In the genomic region with DNA sequence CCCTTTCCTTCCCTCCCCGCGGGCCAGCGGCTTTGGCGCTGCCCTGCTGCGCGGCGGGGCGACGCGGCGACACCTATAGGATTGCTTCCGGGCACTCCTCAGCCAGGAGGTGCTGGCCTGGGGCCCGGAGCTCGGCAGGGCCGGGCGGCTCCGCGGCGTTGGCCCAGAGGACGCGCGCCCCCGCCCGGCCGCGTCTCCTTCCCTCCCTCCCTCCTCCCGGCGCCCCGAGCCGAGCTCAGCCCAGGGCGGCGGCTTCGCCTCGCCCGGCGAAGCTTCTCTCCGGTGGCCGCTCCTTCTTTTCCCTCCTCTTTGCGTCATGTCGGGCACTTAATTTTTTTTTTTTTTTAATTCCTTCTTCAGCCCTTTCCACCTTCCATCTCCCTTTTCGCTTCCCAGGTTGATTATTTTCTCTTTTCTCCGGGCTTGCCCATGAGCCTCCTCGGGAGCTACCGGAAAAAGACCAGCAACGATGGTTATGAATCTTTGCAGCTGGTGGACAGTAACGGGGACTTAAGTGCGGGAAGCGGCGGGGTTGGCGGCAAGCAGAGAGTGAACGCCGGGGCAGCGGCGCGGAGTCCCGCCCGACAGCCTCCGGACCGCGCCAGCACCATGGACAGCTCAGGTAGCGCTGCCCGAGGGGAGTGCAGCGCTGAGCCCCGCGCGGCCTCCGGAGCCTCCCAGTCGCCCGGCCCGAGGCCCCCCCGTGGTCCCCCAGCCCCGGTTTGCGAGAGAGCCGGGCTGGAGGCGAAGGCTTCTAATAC, we compare ENCODE assay signal across 2 cellular contexts.
A peak's percentile ranks its signal among the peaks of the same experiment; 100 is the strongest.
TF ChIP-seq lines count a peak whose summit lies in the region.

TSS of gene DNAJC6 (plus strand) at position 227 of the 761 bp plus-strand sequence. CDS start at position 430, 203 bp downstream.

TF ChIP-seq in HEK293, 187 proteins besides CTCF, POLR2A, EP300 and RAD21 (continues in another document):
- peak; percentile 90 for TF ChIP-seq ZBTB8A (tag by site-specific recombination; IDR thresholded peaks at IDR 0.05)
- TF ChIP-seq ZNF626 (tag by site-specific recombination; IDR thresholded peaks at IDR 0.05) = no peak
- TF ChIP-seq PRDM10 (tag by site-specific recombination; IDR thresholded peaks at IDR 0.05) = peak; percentile 23; the same call in 1 of the 2 replicates
- TF ChIP-seq ZSCAN23 (tag by site-specific recombination; IDR thresholded peaks at IDR 0.05) = no peak
- TF ChIP-seq ZNF555 (tag by site-specific recombination; conservative IDR thresholded peaks at IDR 0.05) = no peak
- TF ChIP-seq OVOL3 (tag by site-specific recombination; IDR thresholded peaks at IDR 0.05) = no peak
- peak; percentile 89 for TF ChIP-seq ZBTB20 (tag by site-specific recombination; IDR thresholded peaks at IDR 0.05)
- TF ChIP-seq OSR2 (tag by site-specific recombination; IDR thresholded peaks at IDR 0.05) = no peak
- TF ChIP-seq ZNF660 (tag by site-specific recombination; IDR thresholded peaks at IDR 0.05) = peak; percentile 43; the same call in 1 of the 2 replicates
- no peak for TF ChIP-seq SETDB1 (IDR thresholded peaks at IDR 0.05; ENCODE audit: insufficient read length, low read length)
- no peak for TF ChIP-seq ZNF169 (tag by site-specific recombination; IDR thresholded peaks at IDR 0.05)
- no peak for TF ChIP-seq ZNF223 (tag by site-specific recombination; IDR thresholded peaks at IDR 0.05)
- peak; percentile 90 for TF ChIP-seq ZNF335 (tag by site-specific recombination; conservative IDR thresholded peaks at IDR 0.05)
- TF ChIP-seq YY1 (tag by site-specific recombination; IDR thresholded peaks at IDR 0.05) = no peak
- peak; percentile 78; the same call in 1 of the 2 replicates for TF ChIP-seq ZNF610 (tag by site-specific recombination; IDR thresholded peaks at IDR 0.05; ENCODE audit: borderline replicate concordance)
- TF ChIP-seq ZNF146 (tag by site-specific recombination; IDR thresholded peaks at IDR 0.05) = no peak
- no peak for TF ChIP-seq ZNF23 (tag by site-specific recombination; IDR thresholded peaks at IDR 0.05; ENCODE audit: borderline replicate concordance)
- no peak for TF ChIP-seq HOXA7 (CRISPR knock-in tag; IDR thresholded peaks at IDR 0.05; ENCODE audit: borderline replicate concordance)
- no peak for TF ChIP-seq ZNF426 (tag by site-specific recombination; IDR thresholded peaks at IDR 0.05)
- peak; percentile 77 for TF ChIP-seq ZSCAN30 (tag by site-specific recombination; IDR thresholded peaks at IDR 0.05)
- TF ChIP-seq ZNF341 (tag by site-specific recombination; IDR thresholded peaks at IDR 0.05; ENCODE audit: low read depth) = no peak
- no peak for TF ChIP-seq ZNF302 (tag by site-specific recombination; IDR thresholded peaks at IDR 0.05; ENCODE audit: low read depth)
- peak; percentile 78 for TF ChIP-seq ZNF324 (tag by site-specific recombination; IDR thresholded peaks at IDR 0.05)
- no peak for TF ChIP-seq ZNF280D (tag by site-specific recombination; IDR thresholded peaks at IDR 0.05)

TF ChIP-seq in HepG2, 621 proteins besides CTCF, POLR2A, EP300 and RAD21 (continues in another document):
- TF ChIP-seq ZNF33B (CRISPR knock-in tag; IDR thresholded peaks at IDR 0.05) = peak; percentile 91
- TF ChIP-seq, protein P1, sequence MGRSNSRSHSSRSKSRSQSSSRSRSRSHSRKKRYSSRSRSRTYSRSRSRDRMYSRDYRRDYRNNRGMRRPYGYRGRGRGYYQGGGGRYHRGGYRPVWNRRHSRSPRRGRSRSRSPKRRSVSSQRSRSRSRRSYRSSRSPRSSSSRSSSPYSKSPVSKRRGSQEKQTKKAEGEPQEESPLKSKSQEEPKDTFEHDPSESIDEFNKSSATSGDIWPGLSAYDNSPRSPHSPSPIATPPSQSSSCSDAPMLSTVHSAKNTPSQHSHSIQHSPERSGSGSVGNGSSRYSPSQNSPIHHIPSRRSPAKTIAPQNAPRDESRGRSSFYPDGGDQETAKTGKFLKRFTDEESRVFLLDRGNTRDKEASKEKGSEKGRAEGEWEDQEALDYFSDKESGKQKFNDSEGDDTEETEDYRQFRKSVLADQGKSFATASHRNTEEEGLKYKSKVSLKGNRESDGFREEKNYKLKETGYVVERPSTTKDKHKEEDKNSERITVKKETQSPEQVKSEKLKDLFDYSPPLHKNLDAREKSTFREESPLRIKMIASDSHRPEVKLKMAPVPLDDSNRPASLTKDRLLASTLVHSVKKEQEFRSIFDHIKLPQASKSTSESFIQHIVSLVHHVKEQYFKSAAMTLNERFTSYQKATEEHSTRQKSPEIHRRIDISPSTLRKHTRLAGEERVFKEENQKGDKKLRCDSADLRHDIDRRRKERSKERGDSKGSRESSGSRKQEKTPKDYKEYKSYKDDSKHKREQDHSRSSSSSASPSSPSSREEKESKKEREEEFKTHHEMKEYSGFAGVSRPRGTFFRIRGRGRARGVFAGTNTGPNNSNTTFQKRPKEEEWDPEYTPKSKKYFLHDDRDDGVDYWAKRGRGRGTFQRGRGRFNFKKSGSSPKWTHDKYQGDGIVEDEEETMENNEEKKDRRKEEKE (IDR thresholded peaks at IDR 0.05) = no peak
- no peak for TF ChIP-seq RAD51 (IDR thresholded peaks at IDR 0.05; ENCODE audit: borderline replicate concordance)
- peak; percentile 94 for TF ChIP-seq ETV6 (CRISPR knock-in tag; conservative IDR thresholded peaks at IDR 0.05)
- TF ChIP-seq PHF20 (CRISPR knock-in tag; IDR thresholded peaks at IDR 0.05) = peak; percentile 61
- peak; percentile 85 for TF ChIP-seq ZNF138 (CRISPR knock-in tag; IDR thresholded peaks at IDR 0.05; ENCODE audit: low read depth)
- TF ChIP-seq ZSCAN30 (CRISPR knock-in tag; IDR thresholded peaks at IDR 0.05) = no peak
- TF ChIP-seq ZNF768 (CRISPR knock-in tag; IDR thresholded peaks at IDR 0.05) = peak; percentile 85
- no peak for TF ChIP-seq MED8 (CRISPR knock-in tag; IDR thresholded peaks at IDR 0.05; ENCODE audit: insufficient replicate concordance)
- TF ChIP-seq KDM6A (CRISPR knock-in tag; IDR thresholded peaks at IDR 0.05; ENCODE audit: low read depth) = no peak
- TF ChIP-seq MTA3 (CRISPR knock-in tag; IDR thresholded peaks at IDR 0.05) = no peak
- TF ChIP-seq KLF13 (CRISPR knock-in tag; IDR thresholded peaks at IDR 0.05) = no peak
- TF ChIP-seq DMAP1 (CRISPR knock-in tag; IDR thresholded peaks at IDR 0.05) = no peak
- TF ChIP-seq ZNF326 (CRISPR knock-in tag; IDR thresholded peaks at IDR 0.05; ENCODE audit: borderline replicate concordance) = no peak
- TF ChIP-seq ZBTB7B (CRISPR knock-in tag; IDR thresholded peaks at IDR 0.05) = peak; percentile 73; the same call in 1 of the 2 replicates
- peak; percentile 36; the same call in 1 of the 2 replicates for TF ChIP-seq GATAD2A (CRISPR knock-in tag; IDR thresholded peaks at IDR 0.05)
- TF ChIP-seq NR1H2 (CRISPR knock-in tag; IDR thresholded peaks at IDR 0.05; ENCODE audit: borderline replicate concordance, low read depth) = no peak
- TF ChIP-seq ZGPAT (CRISPR knock-in tag; IDR thresholded peaks at IDR 0.05) = peak; percentile 74; the same call in 1 of the 2 replicates
- TF ChIP-seq NR2F2 (IDR thresholded peaks at IDR 0.05; ENCODE audit: borderline replicate concordance, low read depth) = no peak
- TF ChIP-seq ELF1 (CRISPR knock-in tag; IDR thresholded peaks at IDR 0.05) = no peak
- TF ChIP-seq SRSF4 (IDR thresholded peaks at IDR 0.05; ENCODE audit: low read depth, low read length, poor library complexity, severe bottlenecking) = no peak
- TF ChIP-seq TEAD2 (CRISPR knock-in tag; IDR thresholded peaks at IDR 0.05) = no peak
- TF ChIP-seq, protein P2, sequence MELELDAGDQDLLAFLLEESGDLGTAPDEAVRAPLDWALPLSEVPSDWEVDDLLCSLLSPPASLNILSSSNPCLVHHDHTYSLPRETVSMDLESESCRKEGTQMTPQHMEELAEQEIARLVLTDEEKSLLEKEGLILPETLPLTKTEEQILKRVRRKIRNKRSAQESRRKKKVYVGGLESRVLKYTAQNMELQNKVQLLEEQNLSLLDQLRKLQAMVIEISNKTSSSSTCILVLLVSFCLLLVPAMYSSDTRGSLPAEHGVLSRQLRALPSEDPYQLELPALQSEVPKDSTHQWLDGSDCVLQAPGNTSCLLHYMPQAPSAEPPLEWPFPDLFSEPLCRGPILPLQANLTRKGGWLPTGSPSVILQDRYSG (CRISPR knock-in tag; IDR thresholded peaks at IDR 0.05) = peak; percentile 95
- peak in 1 of 2 experiments; percentile 95; a peak in 2 of 4 replicates for TF ChIP-seq KLF16 (CRISPR knock-in tag; IDR thresholded peaks at IDR 0.05)
- TF ChIP-seq ZNF205 (CRISPR knock-in tag; IDR thresholded peaks at IDR 0.05) = peak; percentile 61; the same call in 1 of the 2 replicates
- TF ChIP-seq JUND (CRISPR knock-in tag; IDR thresholded peaks at IDR 0.05) = no peak; the same call in 1 of the 2 replicates
- TF ChIP-seq, protein P3, sequence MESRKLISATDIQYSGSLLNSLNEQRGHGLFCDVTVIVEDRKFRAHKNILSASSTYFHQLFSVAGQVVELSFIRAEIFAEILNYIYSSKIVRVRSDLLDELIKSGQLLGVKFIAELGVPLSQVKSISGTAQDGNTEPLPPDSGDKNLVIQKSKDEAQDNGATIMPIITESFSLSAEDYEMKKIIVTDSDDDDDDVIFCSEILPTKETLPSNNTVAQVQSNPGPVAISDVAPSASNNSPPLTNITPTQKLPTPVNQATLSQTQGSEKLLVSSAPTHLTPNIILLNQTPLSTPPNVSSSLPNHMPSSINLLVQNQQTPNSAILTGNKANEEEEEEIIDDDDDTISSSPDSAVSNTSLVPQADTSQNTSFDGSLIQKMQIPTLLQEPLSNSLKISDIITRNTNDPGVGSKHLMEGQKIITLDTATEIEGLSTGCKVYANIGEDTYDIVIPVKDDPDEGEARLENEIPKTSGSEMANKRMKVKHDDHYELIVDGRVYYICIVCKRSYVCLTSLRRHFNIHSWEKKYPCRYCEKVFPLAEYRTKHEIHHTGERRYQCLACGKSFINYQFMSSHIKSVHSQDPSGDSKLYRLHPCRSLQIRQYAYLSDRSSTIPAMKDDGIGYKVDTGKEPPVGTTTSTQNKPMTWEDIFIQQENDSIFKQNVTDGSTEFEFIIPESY (CRISPR knock-in tag; IDR thresholded peaks at IDR 0.05) = no peak
- TF ChIP-seq ZNF446 (CRISPR knock-in tag; IDR thresholded peaks at IDR 0.05) = peak; percentile 99
- TF ChIP-seq PAF1 (CRISPR knock-in tag; IDR thresholded peaks at IDR 0.05) = no peak
- TF ChIP-seq, protein P4, sequence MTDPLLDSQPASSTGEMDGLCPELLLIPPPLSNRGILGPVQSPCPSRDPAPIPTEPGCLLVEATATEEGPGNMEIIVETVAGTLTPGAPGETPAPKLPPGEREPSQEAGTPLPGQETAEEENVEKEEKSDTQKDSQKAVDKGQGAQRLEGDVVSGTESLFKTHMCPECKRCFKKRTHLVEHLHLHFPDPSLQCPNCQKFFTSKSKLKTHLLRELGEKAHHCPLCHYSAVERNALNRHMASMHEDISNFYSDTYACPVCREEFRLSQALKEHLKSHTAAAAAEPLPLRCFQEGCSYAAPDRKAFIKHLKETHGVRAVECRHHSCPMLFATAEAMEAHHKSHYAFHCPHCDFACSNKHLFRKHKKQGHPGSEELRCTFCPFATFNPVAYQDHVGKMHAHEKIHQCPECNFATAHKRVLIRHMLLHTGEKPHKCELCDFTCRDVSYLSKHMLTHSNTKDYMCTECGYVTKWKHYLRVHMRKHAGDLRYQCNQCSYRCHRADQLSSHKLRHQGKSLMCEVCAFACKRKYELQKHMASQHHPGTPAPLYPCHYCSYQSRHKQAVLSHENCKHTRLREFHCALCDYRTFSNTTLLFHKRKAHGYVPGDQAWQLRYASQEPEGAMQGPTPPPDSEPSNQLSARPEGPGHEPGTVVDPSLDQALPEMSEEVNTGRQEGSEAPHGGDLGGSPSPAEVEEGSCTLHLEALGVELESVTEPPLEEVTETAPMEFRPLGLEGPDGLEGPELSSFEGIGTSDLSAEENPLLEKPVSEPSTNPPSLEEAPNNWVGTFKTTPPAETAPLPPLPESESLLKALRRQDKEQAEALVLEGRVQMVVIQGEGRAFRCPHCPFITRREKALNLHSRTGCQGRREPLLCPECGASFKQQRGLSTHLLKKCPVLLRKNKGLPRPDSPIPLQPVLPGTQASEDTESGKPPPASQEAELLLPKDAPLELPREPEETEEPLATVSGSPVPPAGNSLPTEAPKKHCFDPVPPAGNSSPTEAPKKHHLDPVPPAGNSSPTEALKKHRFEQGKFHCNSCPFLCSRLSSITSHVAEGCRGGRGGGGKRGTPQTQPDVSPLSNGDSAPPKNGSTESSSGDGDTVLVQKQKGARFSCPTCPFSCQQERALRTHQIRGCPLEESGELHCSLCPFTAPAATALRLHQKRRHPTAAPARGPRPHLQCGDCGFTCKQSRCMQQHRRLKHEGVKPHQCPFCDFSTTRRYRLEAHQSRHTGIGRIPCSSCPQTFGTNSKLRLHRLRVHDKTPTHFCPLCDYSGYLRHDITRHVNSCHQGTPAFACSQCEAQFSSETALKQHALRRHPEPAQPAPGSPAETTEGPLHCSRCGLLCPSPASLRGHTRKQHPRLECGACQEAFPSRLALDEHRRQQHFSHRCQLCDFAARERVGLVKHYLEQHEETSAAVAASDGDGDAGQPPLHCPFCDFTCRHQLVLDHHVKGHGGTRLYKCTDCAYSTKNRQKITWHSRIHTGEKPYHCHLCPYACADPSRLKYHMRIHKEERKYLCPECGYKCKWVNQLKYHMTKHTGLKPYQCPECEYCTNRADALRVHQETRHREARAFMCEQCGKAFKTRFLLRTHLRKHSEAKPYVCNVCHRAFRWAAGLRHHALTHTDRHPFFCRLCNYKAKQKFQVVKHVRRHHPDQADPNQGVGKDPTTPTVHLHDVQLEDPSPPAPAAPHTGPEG (CRISPR knock-in tag; IDR thresholded peaks at IDR 0.05) = peak; percentile 90; the same call in 1 of the 2 replicates
- TF ChIP-seq FOXA3 (CRISPR knock-in tag; IDR thresholded peaks at IDR 0.05) = peak; percentile 42; the same call in 1 of the 2 replicates
- TF ChIP-seq, protein P5, sequence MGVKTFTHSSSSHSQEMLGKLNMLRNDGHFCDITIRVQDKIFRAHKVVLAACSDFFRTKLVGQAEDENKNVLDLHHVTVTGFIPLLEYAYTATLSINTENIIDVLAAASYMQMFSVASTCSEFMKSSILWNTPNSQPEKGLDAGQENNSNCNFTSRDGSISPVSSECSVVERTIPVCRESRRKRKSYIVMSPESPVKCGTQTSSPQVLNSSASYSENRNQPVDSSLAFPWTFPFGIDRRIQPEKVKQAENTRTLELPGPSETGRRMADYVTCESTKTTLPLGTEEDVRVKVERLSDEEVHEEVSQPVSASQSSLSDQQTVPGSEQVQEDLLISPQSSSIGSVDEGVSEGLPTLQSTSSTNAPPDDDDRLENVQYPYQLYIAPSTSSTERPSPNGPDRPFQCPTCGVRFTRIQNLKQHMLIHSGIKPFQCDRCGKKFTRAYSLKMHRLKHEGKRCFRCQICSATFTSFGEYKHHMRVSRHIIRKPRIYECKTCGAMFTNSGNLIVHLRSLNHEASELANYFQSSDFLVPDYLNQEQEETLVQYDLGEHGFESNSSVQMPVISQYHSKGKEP (CRISPR knock-in tag; IDR thresholded peaks at IDR 0.05) = peak; percentile 96
- TF ChIP-seq RFX5 (IDR thresholded peaks at IDR 0.05; ENCODE audit: low read depth, low read length) = no peak
- TF ChIP-seq MAFK (conservative IDR thresholded peaks at IDR 0.05 in 1 of 2, IDR thresholded peaks at IDR 0.05 in 1 of 2; ENCODE audit: low read length in 2 of 2) = no peak
- no peak for TF ChIP-seq U2AF1 (optimal IDR thresholded peaks at IDR 0.05; ENCODE audit: low read depth, low read length)
- TF ChIP-seq NPAS2 (CRISPR knock-in tag; IDR thresholded peaks at IDR 0.05; ENCODE audit: borderline replicate concordance) = no peak
- TF ChIP-seq SMAD9 (CRISPR knock-in tag; IDR thresholded peaks at IDR 0.05) = 0 out of 2 replicates have a peak, but pooled peaks have one; percentile 65
